ENCODE assay signal across 10 cellular contexts in the genomic region with DNA sequence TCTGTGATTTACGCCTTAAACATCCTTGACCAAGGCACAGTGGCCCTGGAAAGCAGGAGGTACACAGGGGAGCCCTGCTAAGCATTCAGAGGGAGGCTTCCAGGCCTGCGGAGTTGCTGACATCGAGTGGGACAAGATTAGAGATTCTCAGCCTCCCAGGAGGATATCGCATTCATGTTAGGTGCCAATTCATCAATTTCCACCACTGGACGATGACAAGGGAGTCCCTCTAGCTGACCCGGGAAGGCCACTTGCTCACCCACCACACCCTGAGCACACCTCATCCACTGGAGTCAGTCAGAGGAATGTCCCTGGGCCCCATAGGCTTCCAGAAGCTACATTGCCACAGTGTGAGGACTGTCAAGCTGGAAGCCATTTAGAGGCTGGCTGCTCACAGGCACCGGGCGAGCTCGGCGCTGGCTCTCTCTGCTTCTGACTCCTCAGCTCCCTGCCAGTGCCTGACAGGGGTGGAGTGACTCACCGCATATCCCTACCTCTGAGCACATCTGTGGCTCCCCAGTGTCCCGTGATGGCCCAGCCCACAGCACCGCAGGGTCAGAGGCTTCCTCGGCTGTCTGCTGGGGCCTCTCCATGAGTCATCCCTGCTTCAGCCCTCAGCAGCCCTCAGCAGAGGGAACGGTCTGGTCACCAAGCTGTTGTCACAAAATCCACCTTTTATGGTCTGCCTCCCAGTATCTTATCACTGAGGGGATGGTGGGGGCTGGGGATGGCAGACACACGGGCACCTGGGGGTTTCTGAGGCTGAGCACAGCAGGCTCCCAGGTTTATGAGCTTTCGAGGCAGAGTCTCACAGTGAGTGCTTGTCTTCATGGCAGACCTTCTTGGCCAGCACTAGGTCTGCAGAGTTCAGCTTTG.
DNase-seq lines count a peak whose midpoint lies in the region; ATAC-seq, FAIRE-seq and TF ChIP-seq lines count a peak whose summit lies in the region.
"Had no signal": no experiment of that assay in that cellular context is flagged by ENCODE, and none has a peak within 500 bp of the region (broad histone marks: within the 10 kb centered on the region; RNA-seq: fewer than 3 reads in every experiment).

No MANE protein-coding gene starts in this region.

- TF ChIP-seq CTCF in kidney (IDR thresholded peaks at IDR 0.05; ENCODE audit: borderline replicate concordance, extremely low read depth, insufficient read depth), result no peak
- TF ChIP-seq CTCF in upper lobe of right lung (IDR thresholded peaks at IDR 0.05), result no peak
- no peak for TF ChIP-seq CTCF in CD8-positive, alpha-beta T cell (IDR thresholded peaks at IDR 0.05)

- H3K27ac Mint-ChIP-seq in activated CD4-positive, alpha-beta T cell treated with anti-CD3 and anti-CD28 coated beads for 36 hours, result no peak overlapping the region
- no peak overlapping the region for H3K27ac Mint-ChIP-seq in activated CD4-positive, alpha-beta T cell treated with anti-CD3 and anti-CD28 coated beads, Interleukin-2, amount 10 ng/mL, durations not matched to agents 7 days and 5 days
- no peak overlapping the region for H3K27ac Mint-ChIP-seq in CD8-positive, alpha-beta T cell
- H3K27ac Mint-ChIP-seq: activated naive CD8-positive, alpha-beta T cell had no signal

- H3K9me3 Mint-ChIP-seq in activated CD4-positive, alpha-beta T cell treated with anti-CD3 and anti-CD28 coated beads for 36 hours (ENCODE audit: low read depth), result no peaks in the 10 kb centered on the region
- H3K9me3 Mint-ChIP-seq in activated CD4-positive, alpha-beta T cell treated with anti-CD3 and anti-CD28 coated beads, Interleukin-2, amount 10 ng/mL, durations not matched to agents 7 days and 5 days, result no peaks in the 10 kb centered on the region
- H3K9me3 Mint-ChIP-seq in CD8-positive, alpha-beta T cell, result peaks cover 4% of the 10 kb centered on the region

- H3K27me3 ChIP-seq in adipocyte (replicated peaks; ENCODE audit: control insufficient read depth, insufficient read depth, low read length), result no peaks in the 10 kb centered on the region
- H3K27me3 ChIP-seq in upper lobe of right lung, result no peaks in the 10 kb centered on the region
- peaks cover 3% of the 10 kb centered on the region for H3K27me3 ChIP-seq in CD8-positive, alpha-beta T cell (ENCODE audit: insufficient read depth, low read length)

- CTCF ChIA-PET in activated CD4-positive, alpha-beta T cell treated with anti-CD3 and anti-CD28 coated beads for 36 hours (lab: Charles Lee), result no interaction called here
- CTCF ChIA-PET in activated CD4-positive, alpha-beta T cell treated with anti-CD3 and anti-CD28 coated beads, Interleukin-2, amount 10 ng/mL, durations not matched to agents 7 days and 5 days (lab: Charles Lee), result no interaction called here
- CTCF ChIA-PET in CD8-positive, alpha-beta T cell (lab: Charles Lee), result interaction anchor here (1.5 kb wide), 1 partner anchor 16 kb away, joined by 3 read pairs; no protein-coding TSS in a partner anchor

- H3K36me3 ChIP-seq in adipocyte (ENCODE audit: control insufficient read depth, insufficient read depth, low read length, severe bottlenecking), result no peaks in the 10 kb centered on the region
- H3K36me3 ChIP-seq in kidney (ENCODE audit: control insufficient read depth in 1 of 2, insufficient read depth in 2 of 2, low read length in 2 of 2), result peaks cover 0 to 2% of the 10 kb centered on the region in 2 donors
- H3K36me3 ChIP-seq in upper lobe of right lung, result no peaks in the 10 kb centered on the region
- H3K36me3 ChIP-seq in CD8-positive, alpha-beta T cell (ENCODE audit: insufficient read depth, low read length), result no peaks in the 10 kb centered on the region

- H3K9me3 ChIP-seq in adipocyte (ENCODE audit: control insufficient read depth, low read length), result no peaks in the 10 kb centered on the region
- H3K9me3 ChIP-seq in kidney (ENCODE audit: control insufficient read depth in 1 of 2, low read length in 2 of 2), result no peaks in the 10 kb centered on the region
- no peaks in the 10 kb centered on the region for H3K9me3 ChIP-seq in upper lobe of right lung
- no peaks in the 10 kb centered on the region for H3K9me3 ChIP-seq in CD8-positive, alpha-beta T cell (ENCODE audit: low read length)

- H3K4me3 Mint-ChIP-seq in activated CD4-positive, alpha-beta T cell treated with anti-CD3 and anti-CD28 coated beads for 36 hours, result no peak overlapping the region
- H3K4me3 Mint-ChIP-seq in activated CD4-positive, alpha-beta T cell treated with anti-CD3 and anti-CD28 coated beads, Interleukin-2, amount 10 ng/mL, durations not matched to agents 7 days and 5 days, result no peak overlapping the region
- no peak overlapping the region for H3K4me3 Mint-ChIP-seq in CD8-positive, alpha-beta T cell
- H3K4me3 Mint-ChIP-seq: activated naive CD8-positive, alpha-beta T cell had no signal

- H3K4me3 ChIP-seq in adipocyte (ENCODE audit: low read length) (peak overlapping the region; percentile 6), kidney (ENCODE audit: low read length in 2 of 2) (no peak overlapping the region), upper lobe of right lung (no peak overlapping the region)
- H3K4me3 ChIP-seq in CD8-positive, alpha-beta T cell (ENCODE audit: low read depth, low read length), result no peak overlapping the region

- H3K4me1 ChIP-seq in adipocyte (ENCODE audit: control insufficient read depth, insufficient read depth, low read length), result peaks cover 23% of the 10 kb centered on the region
- peaks cover 0 to 2% of the 10 kb centered on the region in 2 donors for H3K4me1 ChIP-seq in kidney (ENCODE audit: control insufficient read depth in 1 of 2, insufficient read depth in 1 of 2, low read depth in 1 of 2, low read length in 2 of 2)
- no peaks in the 10 kb centered on the region for H3K4me1 ChIP-seq in upper lobe of right lung
- no peaks in the 10 kb centered on the region for H3K4me1 ChIP-seq in CD8-positive, alpha-beta T cell (ENCODE audit: insufficient read depth, low read length)

- H3K36me3 Mint-ChIP-seq in activated CD4-positive, alpha-beta T cell treated with anti-CD3 and anti-CD28 coated beads for 36 hours (ENCODE audit: low read depth), result no peaks in the 10 kb centered on the region
- H3K36me3 Mint-ChIP-seq in activated CD4-positive, alpha-beta T cell treated with anti-CD3 and anti-CD28 coated beads, Interleukin-2, amount 10 ng/mL, durations not matched to agents 7 days and 5 days (ENCODE audit: low read depth), result no peaks in the 10 kb centered on the region
- H3K36me3 Mint-ChIP-seq in CD8-positive, alpha-beta T cell, result no peaks in the 10 kb centered on the region
- H3K36me3 Mint-ChIP-seq: activated naive CD8-positive, alpha-beta T cell had no signal

- POLR2A ChIA-PET in activated CD4-positive, alpha-beta T cell treated with anti-CD3 and anti-CD28 coated beads for 36 hours (lab: Charles Lee), result interaction anchor here (0.6 kb wide), 1 partner anchor 660 kb away, joined by 3 read pairs; no protein-coding TSS in a partner anchor
- POLR2A ChIA-PET in activated CD4-positive, alpha-beta T cell treated with anti-CD3 and anti-CD28 coated beads, Interleukin-2, amount 10 ng/mL, durations not matched to agents 7 days and 5 days (lab: Charles Lee), result no interaction called here
- POLR2A ChIA-PET in CD8-positive, alpha-beta T cell (lab: Charles Lee), result no interaction called here

- intact Hi-C loops in activated CD4-positive, alpha-beta T cell treated with anti-CD3 and anti-CD28 coated beads for 36 hours (cut with DNase I, micrococcal nuclease), result no loop called here
- intact Hi-C loops in kidney (cut with DNase I), result no loop called here
- intact Hi-C loops in upper lobe of right lung (cut with DNase I), result no loop called here
- intact Hi-C loops in CD8-positive, alpha-beta T cell (cut with DNase I, micrococcal nuclease), result no loop called here

- no peak for DNase-seq in activated CD4-positive, alpha-beta T cell treated with anti-CD3 and anti-CD28 coated beads for 36 hours
- no peak for DNase-seq in activated CD4-positive, alpha-beta T cell treated with anti-CD3 and anti-CD28 coated beads, Interleukin-2, amount 10 ng/mL, durations not matched to agents 7 days and 5 days
- peak; percentile 86 for DNase-seq in adipocyte (ENCODE audit: low read depth)
- peak; percentile 79 for DNase-seq in kidney
- no peak for DNase-seq in upper lobe of right lung
- DNase-seq in CD8-positive, alpha-beta T cell, result no peak
- DNase-seq in NCI-H748 (lab: John Stamatoyannopoulos, UW; ENCODE audit: unreplicated experiment), result no peak

- H3K4me1 Mint-ChIP-seq in activated CD4-positive, alpha-beta T cell treated with anti-CD3 and anti-CD28 coated beads for 36 hours, result no peaks in the 10 kb centered on the region
- H3K4me1 Mint-ChIP-seq in activated CD4-positive, alpha-beta T cell treated with anti-CD3 and anti-CD28 coated beads, Interleukin-2, amount 10 ng/mL, durations not matched to agents 7 days and 5 days, result no peaks in the 10 kb centered on the region
- H3K4me1 Mint-ChIP-seq in CD8-positive, alpha-beta T cell (ENCODE audit: low read depth), result no peaks in the 10 kb centered on the region

- H3K9ac ChIP-seq in adipocyte (ENCODE audit: low read length), result peak overlapping the region; percentile 37
- H3K9ac ChIP-seq in kidney (ENCODE audit: low read length in 2 of 2), result no peak overlapping the region

- no peak for FAIRE-seq in kidney (lab: Jason Lieb, UNC)

- H3K27me3 Mint-ChIP-seq in activated CD4-positive, alpha-beta T cell treated with anti-CD3 and anti-CD28 coated beads for 36 hours, result peaks cover 28% of the 10 kb centered on the region
- peaks cover 6% of the 10 kb centered on the region for H3K27me3 Mint-ChIP-seq in activated CD4-positive, alpha-beta T cell treated with anti-CD3 and anti-CD28 coated beads, Interleukin-2, amount 10 ng/mL, durations not matched to agents 7 days and 5 days
- H3K27me3 Mint-ChIP-seq in CD8-positive, alpha-beta T cell (ENCODE audit: low read depth), result peaks cover 23% of the 10 kb centered on the region

- no peak overlapping the region for H3K27ac ChIP-seq in kidney (ENCODE audit: low read depth in 2 of 2, low read length in 2 of 2)
- H3K27ac ChIP-seq in upper lobe of right lung, result no peak overlapping the region
- H3K27ac ChIP-seq in CD8-positive, alpha-beta T cell (ENCODE audit: low read depth, low read length), result no peak overlapping the region
- H3K27ac ChIP-seq: C4-2B had no signal

- ATAC-seq in activated CD4-positive, alpha-beta T cell treated with anti-CD3 and anti-CD28 coated beads for 36 hours, result peak; percentile 30
- ATAC-seq in upper lobe of right lung (peak; percentile 14), HG02884 (IDR thresholded peaks at IDR 0.05; ENCODE audit: unreplicated experiment) (no peak)
- ATAC-seq in CD8-positive, alpha-beta T cell, result no peak

Comparison
In these comparisons a context has a peak if more than half of its experiments do, and no peak if none do; other contexts are left out.
1. ATAC-seq: peak in activated CD4-positive, alpha-beta T cell treated with anti-CD3 and anti-CD28 coated beads for 36 hours (single experiment) and upper lobe of right lung (single experiment); none in CD8-positive, alpha-beta T cell (single experiment) and HG02884 (single experiment).
2. DNase-seq: peak in adipocyte (single experiment) and kidney (single experiment); none in activated CD4-positive, alpha-beta T cell treated with anti-CD3 and anti-CD28 coated beads for 36 hours (single experiment), activated CD4-positive, alpha-beta T cell treated with anti-CD3 and anti-CD28 coated beads, Interleukin-2, amount 10 ng/mL, durations not matched to agents 7 days and 5 days (single experiment), upper lobe of right lung (single experiment), CD8-positive, alpha-beta T cell (0 of 7) and NCI-H748 (single experiment).